ENCODE assay signal across 11 cellular contexts in genomic region chr11:78040691-78041379, GRCh38. TPM values are rescaled to one million over a fixed set of nuclear protein-coding genes. Genes with fewer than 3 reads are reported as not detected.
DNase-seq lines count a peak whose midpoint lies in the region; ATAC-seq and TF ChIP-seq lines count a peak whose summit lies in the region.
"Had no signal": no experiment of that assay in that cellular context is flagged by ENCODE, and none has a peak within 500 bp of the region (broad histone marks: within the 10 kb centered on the region; RNA-seq: fewer than 3 reads in every experiment).

No MANE protein-coding gene starts in this region.

- H3K9me3 Mint-ChIP-seq in stimulated activated memory B cell treated with anti-CD40 and anti-IgM and Interleukin-4, amounts not matched to agents 10 μg/mL and 1 μg/mL and 100 μg/mL, for 72 hours = no peaks in the 10 kb centered on the region
- H3K9me3 Mint-ChIP-seq: activated CD4-positive, alpha-beta T cell treated with anti-CD3 and anti-CD28 coated beads, Interleukin-2, amount 10 ng/mL, durations not matched to agents 7 days and 5 days had no signal

- 0 out of 2 replicates have a peak overlapping the region, but pooled peaks have one; percentile 0 for H3K4me2 ChIP-seq in PC-3 (ENCODE audit: low read length)

- no peak overlapping the region for H3K4me3 Mint-ChIP-seq in stimulated activated memory B cell treated with anti-CD40 and anti-IgM and Interleukin-4, amounts not matched to agents 10 μg/mL and 1 μg/mL and 100 μg/mL, for 72 hours
- H3K4me3 Mint-ChIP-seq: B cell had no signal

- no peaks in the 10 kb centered on the region for H3K79me2 ChIP-seq in PC-3 (ENCODE audit: low read length)

- no peak overlapping the region for H2AFZ ChIP-seq in PC-3 (ENCODE audit: low read length)

- peaks cover 15% of the 10 kb centered on the region for H3K4me1 Mint-ChIP-seq in stimulated activated memory B cell treated with anti-CD40 and anti-IgM and Interleukin-4, amounts not matched to agents 10 μg/mL and 1 μg/mL and 100 μg/mL, for 72 hours

- CTCF ChIA-PET in PC-3 (lab: Charles Lee) = no interaction called here

- no peaks in the 10 kb centered on the region for H3K36me3 ChIP-seq in PC-3 (ENCODE audit: low read depth, low read length)

- no peaks in the 10 kb centered on the region for H3K9me3 ChIP-seq in PC-3 (ENCODE audit: low read length)

- intact Hi-C loops in PC-3 (cut with micrococcal nuclease) = no loop called here

- no peak overlapping the region; the same call in 1 of the 2 replicates for H3K27ac ChIP-seq in PC-3 (ENCODE audit: low read length)

- ATAC-seq in PC-3 (0 out of 2 replicates have a peak, but pooled peaks have one; percentile 16), esophagus mucosa (peak; percentile 68), HG03135 (IDR thresholded peaks at IDR 0.05; ENCODE audit: unreplicated experiment) (no peak), GM21786 (IDR thresholded peaks at IDR 0.05; ENCODE audit: unreplicated experiment) (no peak)
- ATAC-seq in stimulated activated memory B cell treated with anti-CD40 and anti-IgM and Interleukin-4, amounts not matched to agents 10 μg/mL and 1 μg/mL and 100 μg/mL, for 72 hours = no peak

- H3K4me3 ChIP-seq in PC-3 (ENCODE audit: low read length) = no peak overlapping the region

- peaks cover 15% of the 10 kb centered on the region for H3K27me3 Mint-ChIP-seq in stimulated activated memory B cell treated with anti-CD40 and anti-IgM and Interleukin-4, amounts not matched to agents 10 μg/mL and 1 μg/mL and 100 μg/mL, for 72 hours

- no peaks in the 10 kb centered on the region for H4K20me1 ChIP-seq in PC-3 (ENCODE audit: low read length)

- H3K9me2 ChIP-seq in PC-3 (replicated peaks; ENCODE audit: low read length) = no peaks in the 10 kb centered on the region

- peaks cover 33% of the 10 kb centered on the region for H3K4me1 ChIP-seq in PC-3 (ENCODE audit: insufficient read depth, low read length)

- in situ Hi-C loops in GM13977 (cut with MboI; ENCODE audit: low pct_unique_long_range_greater_than_20kb, low sequenced_read_pairs, unreplicated experiment) = no loop called here

- H3K27ac Mint-ChIP-seq in stimulated activated memory B cell treated with anti-CD40 and anti-IgM and Interleukin-4, amounts not matched to agents 10 μg/mL and 1 μg/mL and 100 μg/mL, for 72 hours = peak overlapping the region; percentile 43
- H3K27ac Mint-ChIP-seq: B cell had no signal

- POLR2A ChIA-PET in PC-3 (lab: Charles Lee; ENCODE audit: unreplicated experiment) = no interaction called here

- H3K27me3 ChIP-seq in PC-3 (ENCODE audit: low read length) = no peaks in the 10 kb centered on the region

- H3K36me3 Mint-ChIP-seq in stimulated activated memory B cell treated with anti-CD40 and anti-IgM and Interleukin-4, amounts not matched to agents 10 μg/mL and 1 μg/mL and 100 μg/mL, for 72 hours = no peaks in the 10 kb centered on the region

- TF ChIP-seq CTCF in PC-3 (conservative IDR thresholded peaks at IDR 0.05; ENCODE audit: low read depth, low read length) (no peak), GM13977 (IDR thresholded peaks at IDR 0.05; ENCODE audit: extremely low read depth, insufficient read depth, missing control alignments) (no peak)

- BruUV-seq in PC-3 (replicated peaks; lab: Mats Ljungman, UMichigan) = TSS peak; percentile 12

- peak; percentile 26 for DNase-seq in activated CD4-positive, alpha-beta T cell treated with anti-CD3 and anti-CD28 coated beads for 48 hours
- DNase-seq in activated CD4-positive, alpha-beta T cell treated with anti-CD3 and anti-CD28 coated beads, Interleukin-2, amount 50 U/mL, for 4 hours = no peak
- DNase-seq in PC-3 (peak; percentile 41), GM13977 (ENCODE audit: low spot score) (no peak)
- DNase-seq: activated CD4-positive, alpha-beta T cell treated with anti-CD3 and anti-CD28 coated beads, Interleukin-2, amount 10 ng/mL, durations not matched to agents 7 days and 5 days had no signal

- H3F3A ChIP-seq in PC-3 (ENCODE audit: low read length, unreplicated experiment) = no peaks in the 10 kb centered on the region

- peak overlapping the region; percentile 67; the same call in 1 of the 2 replicates for H3K9ac ChIP-seq in PC-3 (ENCODE audit: low read length)

RNA-seq across cellular contexts. Expression of gene KCTD14, which starts 17.8 kb away (rescaled TPM):
- total RNA-seq in PC-3 (2014; rRNA removed) (1.6 and 3.6 TPM in 2 replicates), esophagus mucosa (2.3 TPM)
- total RNA-seq: B cell, Right ventricle myocardium superior had no signal

RNA-seq across cellular contexts. Expression of gene THRSP, which starts 22.8 kb away (rescaled TPM):
- not detected in 2 replicates for total RNA-seq in PC-3 (2014; rRNA removed)
- not detected for total RNA-seq in esophagus mucosa
- total RNA-seq: activated CD4-positive, alpha-beta T cell treated with anti-CD3 and anti-CD28 coated beads, Interleukin-2, amount 10 ng/mL, durations not matched to agents 7 days and 5 days; B cell had no signal

RNA-seq across cellular contexts. Expression of gene NDUFC2, which starts 38.8 kb away (rescaled TPM):
- total RNA-seq in PC-3 (2014; rRNA removed) (304 and 322 TPM in 2 replicates), esophagus mucosa (145 TPM)

RNA-seq across cellular contexts. Expression of gene INTS4, which starts 46.4 kb away (rescaled TPM):
- 42.2 and 50.8 TPM in 2 replicates for total RNA-seq in PC-3 (2014; rRNA removed)
- total RNA-seq in esophagus mucosa = 16.1 TPM

Comparison
In these comparisons a context has a peak if more than half of its experiments do, and no peak if none do; other contexts are left out.
1. DNase-seq: peak in activated CD4-positive, alpha-beta T cell treated with anti-CD3 and anti-CD28 coated beads for 48 hours (single experiment) and PC-3 (single experiment); none in activated CD4-positive, alpha-beta T cell treated with anti-CD3 and anti-CD28 coated beads, Interleukin-2, amount 50 U/mL, for 4 hours (0 of 2) and GM13977 (single experiment).
2. ATAC-seq: peak in PC-3 (single experiment) and esophagus mucosa (single experiment); none in stimulated activated memory B cell treated with anti-CD40 and anti-IgM and Interleukin-4, amounts not matched to agents 10 μg/mL and 1 μg/mL and 100 μg/mL, for 72 hours (single experiment), HG03135 (single experiment) and GM21786 (single experiment).